In genomic region chr3:52359116-52359855, GRCh38 we compare ENCODE assay signal across 19 cellular contexts. TPM values are rescaled to one million over a fixed set of nuclear protein-coding genes. Genes with fewer than 3 reads are reported as not detected.
DNase-seq lines count a peak whose midpoint lies in the region; ATAC-seq, FAIRE-seq and TF ChIP-seq lines count a peak whose summit lies in the region.
"Had no signal": no experiment of that assay in that cellular context is flagged by ENCODE, and none has a peak within 500 bp of the region (broad histone marks: within the 10 kb centered on the region; RNA-seq: fewer than 3 reads in every experiment).

No MANE protein-coding gene starts in this region.

- H3K36me3 Mint-ChIP-seq in central memory CD8-positive, alpha-beta T cell (ENCODE audit: insufficient read depth) = peaks cover 20% of the 10 kb centered on the region

- no peaks in the 10 kb centered on the region for H3K9me3 ChIP-seq in neuronal stem cell (replicated peaks in 1 of 2; ENCODE audit: control insufficient read depth in 2 of 2, insufficient read depth in 1 of 2, low read depth in 1 of 2, low read length in 2 of 2)
- H3K9me3 ChIP-seq: BE2C, Caco-2 had no signal

- no peak for TF ChIP-seq POLR2A in GM12891 (IDR thresholded peaks at IDR 0.05; ENCODE audit: low read depth, low read length)

- no peak overlapping the region for H3K14ac ChIP-seq in neuronal stem cell (ENCODE audit: low read length)

- H3K79me1 ChIP-seq in neuronal stem cell (ENCODE audit: low read depth, low read length) = no peaks in the 10 kb centered on the region

- no peaks in the 10 kb centered on the region for H3K27me3 ChIP-seq in neuronal stem cell (ENCODE audit: control insufficient read depth in 3 of 3, insufficient read depth in 3 of 3, low read depth in 1 of 3, low read length in 3 of 3)
- H3K27me3 ChIP-seq: BE2C had no signal

- H3K4me1 Mint-ChIP-seq in central memory CD8-positive, alpha-beta T cell = no peaks in the 10 kb centered on the region

- no CpG with 5 or more reads among the region's 12 CpGs for WGBS in neuronal stem cell (ENCODE audit: extremely low coverage in 2 of 2, insufficient read length in 2 of 2, insufficient replicate concordance in 1 of 2), 2 donors

- no peak overlapping the region for H3K4me3 ChIP-seq in neuronal stem cell (ENCODE audit: low read length in 2 of 2)

- H3K18ac ChIP-seq in neuronal stem cell (ENCODE audit: low read length) = peak overlapping the region; percentile 39

- no peaks in the 10 kb centered on the region for H3K27me3 Mint-ChIP-seq in central memory CD8-positive, alpha-beta T cell
- H3K27me3 Mint-ChIP-seq: CD4-positive, alpha-beta T cell had no signal

- H4K91ac ChIP-seq in neuronal stem cell (ENCODE audit: low read depth, low read length, poor library complexity) = no peak overlapping the region

- H3K36me3 ChIP-seq in neuronal stem cell (replicated peaks in 1 of 2; ENCODE audit: control insufficient read depth in 2 of 2, insufficient read depth in 2 of 2, low read length in 2 of 2) = no peaks in the 10 kb centered on the region
- H3K36me3 ChIP-seq: BE2C had no signal

- H3K27ac ChIP-seq in neuronal stem cell (replicated peaks; ENCODE audit: low read length) = no peak overlapping the region
- H3K27ac ChIP-seq: C4-2B had no signal

- no peak overlapping the region for H4K8ac ChIP-seq in neuronal stem cell (ENCODE audit: low read depth, low read length)

- no peak overlapping the region for H3K4me3 Mint-ChIP-seq in central memory CD8-positive, alpha-beta T cell
- H3K4me3 Mint-ChIP-seq: CD4-positive, alpha-beta T cell; HFFc6 had no signal

- H2BK15ac ChIP-seq in neuronal stem cell (ENCODE audit: low read length) = no peak overlapping the region

- FAIRE-seq in GM12891 (lab: Jason Lieb, UNC) = no peak
- FAIRE-seq: A204.1, D721Med, G401.6 had no signal

- H3K4me2 ChIP-seq in neuronal stem cell (ENCODE audit: insufficient read depth, low read length, poor library complexity, severe bottlenecking) = no peak overlapping the region

- no peak overlapping the region for H3K4ac ChIP-seq in neuronal stem cell (ENCODE audit: low read length)

- no peaks in the 10 kb centered on the region for H3K9me3 Mint-ChIP-seq in central memory CD8-positive, alpha-beta T cell
- H3K9me3 Mint-ChIP-seq: CD4-positive, alpha-beta T cell; HFFc6 had no signal

- intact Hi-C loops in left ventricle myocardium superior (cut with micrococcal nuclease) (no loop called here), left cardiac atrium (cut with DNase I) (no loop called here)

- H2BK5ac ChIP-seq in neuronal stem cell (ENCODE audit: low read length) = peak overlapping the region; percentile 26

- H3K9ac ChIP-seq in neuronal stem cell (ENCODE audit: low read depth, low read length, poor library complexity) = no peak overlapping the region

- peak overlapping the region; percentile 63 for H2BK12ac ChIP-seq in neuronal stem cell (ENCODE audit: low read length)

- H3K23ac ChIP-seq in neuronal stem cell (ENCODE audit: low read depth, low read length, poor library complexity) = no peak overlapping the region

- peaks cover 0 to 4% of the 10 kb centered on the region in 2 donors for H3K4me1 ChIP-seq in neuronal stem cell (ENCODE audit: control insufficient read depth in 2 of 2, insufficient read depth in 1 of 2, low read depth in 1 of 2, low read length in 2 of 2)
- H3K4me1 ChIP-seq: BE2C, Caco-2 had no signal

- no peak overlapping the region for H2BK120ac ChIP-seq in neuronal stem cell (ENCODE audit: low read depth, low read length)

- H2AK5ac ChIP-seq in neuronal stem cell (ENCODE audit: low read depth, low read length) = peak overlapping the region; percentile 77

- peak overlapping the region; percentile 71 for H3K27ac Mint-ChIP-seq in central memory CD8-positive, alpha-beta T cell (ENCODE audit: low read depth)
- H3K27ac Mint-ChIP-seq: CD4-positive, alpha-beta T cell; HFFc6 had no signal

- peak; percentile 11 for DNase-seq in left ventricle myocardium superior
- no peak for DNase-seq in left cardiac atrium
- DNase-seq in central memory CD8-positive, alpha-beta T cell (ENCODE audit: low spot score in 2 of 2) = no peak
- no peak for DNase-seq in neuronal stem cell (ENCODE audit: low spot score)
- DNase-seq in NCI-H2227 (lab: John Stamatoyannopoulos, UW; ENCODE audit: unreplicated experiment) = no peak
- no peak for DNase-seq in GM12891 (ENCODE audit: insufficient read length, low spot score)
- DNase-seq: ACHN; BE2C; Caco-2; CD4-positive, alpha-beta T cell; GOT3; H7; HFFc6; IMR-90 had no signal

- no peak overlapping the region for H2AFZ ChIP-seq in neuronal stem cell (ENCODE audit: low read length)

- ATAC-seq in left ventricle myocardium superior (no peak), left cardiac atrium (no peak)
- ATAC-seq in central memory CD8-positive, alpha-beta T cell (replicated peaks; ENCODE audit: extremely low read depth, poor library complexity, severe bottlenecking) = no peak
- ATAC-seq: HCT116 had no signal

TF ChIP-seq in GM12891, 5 proteins besides CTCF, POLR2A, EP300 and RAD21:
- no peak for TF ChIP-seq PAX5 (IDR thresholded peaks at IDR 0.05; ENCODE audit: insufficient read depth, low read length, severe bottlenecking)
- TF ChIP-seq TAF1 (IDR thresholded peaks at IDR 0.05; ENCODE audit: low read depth, low read length) = no peak
- TF ChIP-seq POU2F2 (IDR thresholded peaks at IDR 0.05; ENCODE audit: low read depth, low read length) = no peak
- TF ChIP-seq SPI1 (IDR thresholded peaks at IDR 0.05; ENCODE audit: low read depth, low read length) = no peak

RNA-seq across cellular contexts. Expression of gene DNAH1, which starts 43.2 kb away (rescaled TPM):
- 2.3 TPM for total RNA-seq in left ventricle myocardium superior
- total RNA-seq in left cardiac atrium = 1 to 10 TPM; 3.3 to 4.4 TPM
- polyA plus RNA-seq in neuronal stem cell (2013, experiment 1 of 2) = 1.3 TPM
- 1.3 TPM for polyA plus RNA-seq in neuronal stem cell (2013, experiment 2 of 2)
- polyA plus RNA-seq in GM12891 (2012; ENCODE audit: low read depth, missing spikeins) = 3.9 TPM

RNA-seq across cellular contexts. Expression of gene BAP1, which starts 50.5 kb away (rescaled TPM):
- total RNA-seq in left ventricle myocardium superior (57.9 TPM), left cardiac atrium (10 to 100 TPM; 52.6 to 62.4 TPM)
- polyA plus RNA-seq in neuronal stem cell (2013, experiment 1 of 2) = 52.3 TPM
- 51.8 TPM for polyA plus RNA-seq in neuronal stem cell (2013, experiment 2 of 2)
- polyA plus RNA-seq in GM12891 (2012; ENCODE audit: low read depth, missing spikeins) = 48.2 TPM

RNA-seq across cellular contexts. Expression of gene PHF7, which starts 51.2 kb away (rescaled TPM):
- total RNA-seq in left ventricle myocardium superior = 13.1 TPM
- total RNA-seq in left cardiac atrium = 10 to 100 TPM; 13.1 to 16.0 TPM
- 23.3 TPM for polyA plus RNA-seq in neuronal stem cell (2013, experiment 1 of 2)
- polyA plus RNA-seq in neuronal stem cell (2013, experiment 2 of 2) = 25.3 TPM
- 3.9 TPM for polyA plus RNA-seq in GM12891 (2012; ENCODE audit: low read depth, missing spikeins)
